In the genomic region with DNA sequence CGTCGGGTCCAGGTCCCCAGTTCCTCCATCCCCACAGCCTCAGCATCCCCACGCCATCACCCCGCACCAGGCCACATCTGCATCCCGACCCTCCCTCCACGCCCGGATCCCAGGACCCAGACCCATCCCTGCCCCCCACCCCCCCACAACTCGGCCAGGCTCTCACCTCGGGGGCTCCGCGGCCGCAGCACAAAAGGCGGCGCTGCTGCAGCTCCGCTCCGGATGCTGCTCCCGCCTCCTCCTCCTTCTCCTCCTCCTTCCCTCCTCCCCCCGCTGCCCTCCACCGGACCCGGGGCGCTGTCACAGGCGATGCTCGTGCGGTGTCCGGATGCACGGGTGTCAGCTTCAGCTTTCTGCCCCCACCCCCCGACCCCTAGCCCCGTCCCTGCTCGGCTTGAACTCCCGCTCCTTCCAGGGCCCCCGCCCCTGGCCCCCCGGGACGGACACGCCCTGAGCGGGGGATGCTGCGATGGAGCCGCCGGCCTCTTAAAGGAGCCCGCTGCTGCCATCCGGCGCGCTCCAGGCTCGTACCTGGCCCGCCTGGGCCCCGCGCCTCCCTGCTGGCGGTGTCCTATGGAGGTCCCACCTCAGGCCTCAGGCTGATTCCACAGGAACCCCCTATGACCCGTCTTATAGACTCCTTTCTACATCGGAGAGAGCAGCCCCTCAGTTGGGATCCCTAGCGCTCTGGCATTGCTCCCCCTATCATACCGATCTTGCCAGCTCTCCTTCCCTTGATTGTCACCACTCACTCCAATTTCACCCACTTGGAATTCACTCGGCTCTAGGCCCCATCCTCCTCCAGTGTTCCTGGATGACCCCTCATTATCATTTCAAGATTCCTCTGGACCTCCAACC, we compare ENCODE assay signal across 7 cellular contexts. TPM values are rescaled to one million over a fixed set of nuclear protein-coding genes. Genes with fewer than 3 reads are reported as not detected.
DNase-seq lines count a peak whose midpoint lies in the region; ATAC-seq, FAIRE-seq and TF ChIP-seq lines count a peak whose summit lies in the region.

MAP3K12 (minus strand) TSS at position 198 of the 858 bp plus-strand sequence. CDS start 12,067 bp downstream, outside the sequence.

- H4K20me1 ChIP-seq in endothelial cell of umbilical vein (replicated peaks; ENCODE audit: control insufficient read depth, extremely low read depth, insufficient read depth, low read length) = no peaks in the 10 kb centered on the region

- POLR2A ChIA-PET in endothelial cell of umbilical vein (lab: Charles Lee) = no interaction called here

- ATAC-seq in HG03280 (IDR thresholded peaks at IDR 0.05; ENCODE audit: unreplicated experiment) = no peak

- CTCF ChIA-PET in endothelial cell of umbilical vein (lab: Charles Lee) = interaction anchor here (0.6 to 2.5 kb wide), 8 partner anchors 9 to 1314 kb away, joined by 3 to 9 read pairs (median 4); no protein-coding TSS in a partner anchor

- H2AFZ ChIP-seq in endothelial cell of umbilical vein (ENCODE audit: low read depth, low read length) = peak within 1 kb of the TSS; percentile 57

- H3K4me3 ChIP-seq in endothelial cell of umbilical vein (replicated peaks in 1 of 3; ENCODE audit: insufficient read depth in 1 of 3, low read depth in 1 of 3, low read length in 3 of 3) (peak within 1 kb of the TSS; percentile 44 to 52 (median 51)), mononuclear cell (ENCODE audit: low read length) (peak within 1 kb of the TSS; percentile 60)

- BruUV-seq in endothelial cell of umbilical vein (replicated peaks; lab: Mats Ljungman, UMichigan) = no TSS peak

- H3K79me2 ChIP-seq in endothelial cell of umbilical vein (ENCODE audit: control insufficient read depth, insufficient read depth, low read length) = peaks cover 15% of the 10 kb centered on the region

- peaks cover 0 to 2% of the 10 kb centered on the region in 2 experiments for H3K36me3 ChIP-seq in endothelial cell of umbilical vein (ENCODE audit: control insufficient read depth in 2 of 2, extremely low read depth in 1 of 2, insufficient read depth in 2 of 2, low read length in 2 of 2)

- peak; percentile 62 for DNase-seq in GM13977 (ENCODE audit: low spot score)
- DNase-seq in NCI-H510A treated with DMSO at 0.1 percent for 48 hours (lab: John Stamatoyannopoulos, UW) = peak; percentile 72
- DNase-seq in activated T-cell treated with anti-CD3 and anti-CD28 coated beads for 48 hours (ENCODE audit: low read depth) = peak; percentile 48
- DNase-seq in endothelial cell of umbilical vein (ENCODE audit: low read depth, low spot score) = peak; percentile 46
- DNase-seq in stimulated activated CD8-positive, alpha-beta memory T cell treated with anti-CD3 and anti-CD28 coated beads, Interleukin-7, amount 100 ng/mL, for 24 hours (ENCODE audit: low read depth) = peak; percentile 29

- intact Hi-C loops in endothelial cell of umbilical vein (cut with micrococcal nuclease) = loop anchor here (2.0 to 5.0 kb wide), 2 partner anchors 47 to 277 kb away; partner anchors contain the start of gene PCBP2

- no peaks in the 10 kb centered on the region for H3K9me1 ChIP-seq in endothelial cell of umbilical vein (replicated peaks; ENCODE audit: control insufficient read depth, extremely low read depth, insufficient read depth, low read length)

- peak; percentile 74 for FAIRE-seq in endothelial cell of umbilical vein (lab: Jason Lieb, UNC)

- dilution Hi-C loops in endothelial cell of umbilical vein (cut with MboI; ENCODE audit: extremely low pct_ligation_motif_present, low sequenced_read_pairs) = no loop called here

- H3K4me2 ChIP-seq in endothelial cell of umbilical vein (ENCODE audit: insufficient read depth, low read length) = peak within 1 kb of the TSS; percentile 56

- no peaks in the 10 kb centered on the region for H3K27me3 ChIP-seq in endothelial cell of umbilical vein (ENCODE audit: control insufficient read depth in 2 of 2, insufficient read depth in 2 of 2, low read length in 2 of 2)
- H3K27me3 ChIP-seq in mononuclear cell (ENCODE audit: insufficient read depth, low read length) = no peaks in the 10 kb centered on the region

- peaks cover 32% of the 10 kb centered on the region for H3K4me1 ChIP-seq in endothelial cell of umbilical vein (ENCODE audit: control insufficient read depth, extremely low read depth, insufficient read depth, low read length)
- H3K4me1 ChIP-seq in mononuclear cell (ENCODE audit: insufficient read depth, low read length) = peaks cover 43% of the 10 kb centered on the region

- TF ChIP-seq POLR2A in endothelial cell of umbilical vein (IDR thresholded peaks at IDR 0.05; ENCODE audit: low read depth, low read length) = no peak

- TF ChIP-seq CTCF in GM13977 (IDR thresholded peaks at IDR 0.05; ENCODE audit: extremely low read depth, insufficient read depth, missing control alignments) = peak; percentile 26
- no peak for TF ChIP-seq CTCF in endothelial cell of umbilical vein (IDR thresholded peaks at IDR 0.05; ENCODE audit: extremely low read depth in 1 of 2, insufficient read depth in 1 of 2, low read depth in 1 of 2, low read length in 2 of 2)

- H3K9me3 ChIP-seq in endothelial cell of umbilical vein (replicated peaks; ENCODE audit: control insufficient read depth, insufficient read depth, low read length) = no peaks in the 10 kb centered on the region
- H3K9me3 ChIP-seq in mononuclear cell (ENCODE audit: low read depth, low read length) = no peaks in the 10 kb centered on the region

- H3K9ac ChIP-seq in endothelial cell of umbilical vein (replicated peaks; ENCODE audit: extremely low read depth, insufficient read depth, low read length) = peak within 1 kb of the TSS; percentile 49

- H3K27ac ChIP-seq in endothelial cell of umbilical vein (ENCODE audit: insufficient read depth, low read depth, low read length) = peak within 1 kb of the TSS; percentile 19

- in situ Hi-C loops in GM13977 (cut with MboI; ENCODE audit: low pct_unique_long_range_greater_than_20kb, low sequenced_read_pairs, unreplicated experiment) = no loop called here

TF ChIP-seq in endothelial cell of umbilical vein, 7 proteins besides CTCF, POLR2A, EP300 and RAD21:
- TF ChIP-seq EZH2 (IDR thresholded peaks at IDR 0.05; ENCODE audit: borderline replicate concordance, low read depth, low read length, severe bottlenecking) (no peak), FOS (IDR thresholded peaks at IDR 0.05; ENCODE audit: borderline replicate concordance, insufficient read depth, low read length) (no peak), JUN (IDR thresholded peaks at IDR 0.05; ENCODE audit: borderline replicate concordance, insufficient read depth, insufficient read length, low read depth) (no peak), POLR2AphosphoS5 (IDR thresholded peaks at IDR 0.05; ENCODE audit: insufficient read depth, low read depth, low read length) (no peak), MYC (IDR thresholded peaks at IDR 0.05; ENCODE audit: low read depth, low read length) (no peak), GATA2 (IDR thresholded peaks at IDR 0.05; ENCODE audit: insufficient read depth, insufficient read length, low read depth, low read length) (no peak)
- TF ChIP-seq, protein P1, sequence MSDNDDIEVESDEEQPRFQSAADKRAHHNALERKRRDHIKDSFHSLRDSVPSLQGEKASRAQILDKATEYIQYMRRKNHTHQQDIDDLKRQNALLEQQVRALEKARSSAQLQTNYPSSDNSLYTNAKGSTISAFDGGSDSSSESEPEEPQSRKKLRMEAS (IDR thresholded peaks at IDR 0.05; ENCODE audit: insufficient read depth, insufficient read length) = no peak

RNA-seq across cellular contexts. Expression of gene MAP3K12, which starts in this region (rescaled TPM):
- total RNA-seq in endothelial cell of umbilical vein (29.3 and 33.3 TPM in 2 replicates), mononuclear cell (4.6 TPM)
- polyA plus RNA-seq in endothelial cell of umbilical vein = 66.2 and 69.2 TPM in 2 replicates
- polyA plus RNA-seq in endothelial cell of umbilical vein (2011; cell fraction: cytosol; rRNA removed) = 28.2 and 33.4 TPM in 2 replicates
- 281 and 407 TPM in 2 replicates for polyA plus RNA-seq in endothelial cell of umbilical vein (2011; cell fraction: nucleus; rRNA removed)
- polyA plus RNA-seq in endothelial cell of umbilical vein (2012) = 35.4 and 59.5 TPM in 2 replicates
- 49.6 and 53.5 TPM in 2 replicates for polyA minus RNA-seq in endothelial cell of umbilical vein
- polyA minus RNA-seq in endothelial cell of umbilical vein (2011; cell fraction: cytosol; rRNA and poly(A)+ RNA removed) = 1.2 TPM
- polyA minus RNA-seq in endothelial cell of umbilical vein (2011; cell fraction: nucleus; rRNA and poly(A)+ RNA removed) = 55.7 and 57.8 TPM in 2 replicates
